9 cellular contexts compared by ENCODE assay signal in the genomic region with DNA sequence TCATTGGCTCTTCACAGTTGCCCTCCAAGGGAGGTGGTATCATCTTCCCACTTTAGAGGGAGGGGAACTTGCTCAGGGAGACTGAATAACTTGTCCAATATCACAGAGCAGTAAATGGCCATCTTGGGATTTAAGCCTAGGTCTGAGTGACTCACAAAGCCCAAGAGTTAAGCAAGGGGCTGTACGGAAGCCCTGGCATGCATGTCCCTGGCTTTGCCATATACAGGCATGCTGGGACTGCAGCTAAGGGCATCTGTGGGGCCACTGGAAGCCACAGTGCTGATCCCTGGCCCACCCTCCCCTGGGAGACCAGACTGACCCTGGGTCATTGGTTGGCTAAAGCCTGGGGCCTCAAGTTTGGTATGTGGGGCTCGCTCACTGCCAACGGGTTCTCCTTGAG. TPM values are rescaled to one million over a fixed set of nuclear protein-coding genes. Genes with fewer than 3 reads are reported as not detected.
DNase-seq lines count a peak whose midpoint lies in the region; ATAC-seq and TF ChIP-seq lines count a peak whose summit lies in the region.
"Had no signal": no experiment of that assay in that cellular context is flagged by ENCODE, and none has a peak within 500 bp of the region (broad histone marks: within the 10 kb centered on the region; RNA-seq: fewer than 3 reads in every experiment).

No MANE protein-coding gene starts in this region.

- H3K9me3 ChIP-seq in gastroesophageal sphincter = no peaks in the 10 kb centered on the region

- DNase-seq in LHCN-M2 (ENCODE audit: low read depth) = peak; percentile 47
- no peak for DNase-seq in activated T-helper 1 cell treated with anti-CD3 and anti-CD28 coated beads, Interleukin-12 subunit alpha, Interleukin-12 subunit beta, Interleukin-2, Interleukin-4 antibody, amounts not matched to agents 30 ng/mL and 10 ng/mL and 1 ng/mL, durations not matched to agents 14 hours and 24 hours and 36 hours (ENCODE audit: low spot score)
- no peak for DNase-seq in stimulated activated naive CD8-positive, alpha-beta T cell treated with anti-CD3 and anti-CD28 coated beads, Interleukin-15, amount 100 ng/mL, for 72 hours
- DNase-seq: NCI-H345 had no signal

- intact Hi-C loops in activated T-helper 1 cell treated with anti-CD3 and anti-CD28 coated beads, Interleukin-12 subunit alpha, Interleukin-12 subunit beta, Interleukin-2, Interleukin-4 antibody, amounts not matched to agents 30 ng/mL and 10 ng/mL and 1 ng/mL, durations not matched to agents 14 hours and 24 hours and 36 hours (cut with micrococcal nuclease) = loop anchor here (5.0 to 10.0 kb wide), 2 partner anchors 58 to 315 kb away; partner anchors contain the start of gene SPOCK2

- H3K4me3 ChIP-seq in gastroesophageal sphincter = peak overlapping the region in 1 of 2 donors; percentile 81

- no peaks in the 10 kb centered on the region for H3K27me3 Mint-ChIP-seq in activated T-helper 1 cell treated with anti-CD3 and anti-CD28 coated beads, Interleukin-12 subunit alpha, Interleukin-12 subunit beta, Interleukin-2, Interleukin-4 antibody, amounts not matched to agents 30 ng/mL and 10 ng/mL and 1 ng/mL, durations not matched to agents 14 hours and 24 hours and 36 hours (ENCODE audit: insufficient read depth)
- H3K27me3 Mint-ChIP-seq in stimulated activated naive CD8-positive, alpha-beta T cell treated with anti-CD3 and anti-CD28 coated beads, Interleukin-15, amount 100 ng/mL, for 72 hours = no peaks in the 10 kb centered on the region

- no peak for TF ChIP-seq CTCF in gastroesophageal sphincter (IDR thresholded peaks at IDR 0.05)

- no peaks in the 10 kb centered on the region for H3K36me3 ChIP-seq in gastroesophageal sphincter

- peak overlapping the region; percentile 90 for H3K27ac Mint-ChIP-seq in activated T-helper 1 cell treated with anti-CD3 and anti-CD28 coated beads, Interleukin-12 subunit alpha, Interleukin-12 subunit beta, Interleukin-2, Interleukin-4 antibody, amounts not matched to agents 30 ng/mL and 10 ng/mL and 1 ng/mL, durations not matched to agents 14 hours and 24 hours and 36 hours
- peak overlapping the region; percentile 63 to 77 for H3K27ac Mint-ChIP-seq in stimulated activated naive CD8-positive, alpha-beta T cell treated with anti-CD3 and anti-CD28 coated beads, Interleukin-15, amount 100 ng/mL, for 72 hours

- H3K4me1 ChIP-seq in gastroesophageal sphincter = peaks cover 6 to 97% (median 65%) of the 10 kb centered on the region in 3 donors

- H3K36me3 Mint-ChIP-seq in activated T-helper 1 cell treated with anti-CD3 and anti-CD28 coated beads, Interleukin-12 subunit alpha, Interleukin-12 subunit beta, Interleukin-2, Interleukin-4 antibody, amounts not matched to agents 30 ng/mL and 10 ng/mL and 1 ng/mL, durations not matched to agents 14 hours and 24 hours and 36 hours (ENCODE audit: low read depth) = peaks cover 34% of the 10 kb centered on the region

- H3K27me3 ChIP-seq in gastroesophageal sphincter = no peaks in the 10 kb centered on the region

- TF ChIP-seq EP300 in gastroesophageal sphincter (IDR thresholded peaks at IDR 0.05) = no peak

- H3K4me1 Mint-ChIP-seq in activated T-helper 1 cell treated with anti-CD3 and anti-CD28 coated beads, Interleukin-12 subunit alpha, Interleukin-12 subunit beta, Interleukin-2, Interleukin-4 antibody, amounts not matched to agents 30 ng/mL and 10 ng/mL and 1 ng/mL, durations not matched to agents 14 hours and 24 hours and 36 hours (ENCODE audit: low read depth) = peaks cover 83% of the 10 kb centered on the region
- peaks cover 86% of the 10 kb centered on the region for H3K4me1 Mint-ChIP-seq in stimulated activated naive CD8-positive, alpha-beta T cell treated with anti-CD3 and anti-CD28 coated beads, Interleukin-15, amount 100 ng/mL, for 72 hours

- H3K27ac ChIP-seq in gastroesophageal sphincter = peak overlapping the region in 3 of 4 donors; percentile 90 to 95 (median 94)

- no CpG with 5 or more reads among the region's 3 CpGs for WGBS in gastroesophageal sphincter (ENCODE audit: low coverage in 1 of 2), 2 donors

- H3K4me3 Mint-ChIP-seq in activated T-helper 1 cell treated with anti-CD3 and anti-CD28 coated beads, Interleukin-12 subunit alpha, Interleukin-12 subunit beta, Interleukin-2, Interleukin-4 antibody, amounts not matched to agents 30 ng/mL and 10 ng/mL and 1 ng/mL, durations not matched to agents 14 hours and 24 hours and 36 hours = peak overlapping the region; percentile 84
- H3K4me3 Mint-ChIP-seq in stimulated activated naive CD8-positive, alpha-beta T cell treated with anti-CD3 and anti-CD28 coated beads, Interleukin-15, amount 100 ng/mL, for 72 hours = peak overlapping the region; percentile 80 to 83

- no peak for TF ChIP-seq POLR2A in gastroesophageal sphincter (IDR thresholded peaks at IDR 0.05)

- no peaks in the 10 kb centered on the region for H3K9me3 Mint-ChIP-seq in activated T-helper 1 cell treated with anti-CD3 and anti-CD28 coated beads, Interleukin-12 subunit alpha, Interleukin-12 subunit beta, Interleukin-2, Interleukin-4 antibody, amounts not matched to agents 30 ng/mL and 10 ng/mL and 1 ng/mL, durations not matched to agents 14 hours and 24 hours and 36 hours
- no peaks in the 10 kb centered on the region for H3K9me3 Mint-ChIP-seq in stimulated activated naive CD8-positive, alpha-beta T cell treated with anti-CD3 and anti-CD28 coated beads, Interleukin-15, amount 100 ng/mL, for 72 hours

- no peak for ATAC-seq in gastroesophageal sphincter
- ATAC-seq in stimulated activated naive CD8-positive, alpha-beta T cell treated with anti-CD3 and anti-CD28 coated beads, Interleukin-15, amount 100 ng/mL, for 72 hours = no peak
- no peak for ATAC-seq in GM21447 (IDR thresholded peaks at IDR 0.05; ENCODE audit: unreplicated experiment)
- ATAC-seq in GM18858 (IDR thresholded peaks at IDR 0.05; ENCODE audit: unreplicated experiment) = no peak
- no peak for ATAC-seq in GM18517 (IDR thresholded peaks at IDR 0.05; ENCODE audit: unreplicated experiment)
- no peak for ATAC-seq in GM21526 (IDR thresholded peaks at IDR 0.05; ENCODE audit: low FRiP score, unreplicated experiment)

RNA-seq across cellular contexts. Expression of gene VSIR, which starts 3.1 kb away (rescaled TPM):
- 3.5 and 18.6 TPM in 2 replicates for total RNA-seq in LHCN-M2 (2014; rRNA removed)
- 36.4 TPM for polyA plus RNA-seq in LHCN-M2 (2012)
- total RNA-seq in activated T-helper 1 cell treated with anti-CD3 and anti-CD28 coated beads, Interleukin-12 subunit alpha, Interleukin-12 subunit beta, Interleukin-2, Interleukin-4 antibody, amounts not matched to agents 30 ng/mL and 10 ng/mL and 1 ng/mL, durations not matched to agents 14 hours and 24 hours and 36 hours = 114 and 115 TPM in 2 replicates
- total RNA-seq in gastroesophageal sphincter = 10 to 100 TPM; 34.7 to 83.6 (median 61.6) TPM

RNA-seq across cellular contexts. Expression of gene C10orf105, which starts 50.7 kb away (rescaled TPM):
- total RNA-seq in LHCN-M2 (2014; rRNA removed) (not detected in 2 replicates), gastroesophageal sphincter (under 1 TPM in 1 of 4 donors, not detected in 3; 0.13 TPM)
- polyA plus RNA-seq in LHCN-M2 (2012) = not detected
- total RNA-seq in activated T-helper 1 cell treated with anti-CD3 and anti-CD28 coated beads, Interleukin-12 subunit alpha, Interleukin-12 subunit beta, Interleukin-2, Interleukin-4 antibody, amounts not matched to agents 30 ng/mL and 10 ng/mL and 1 ng/mL, durations not matched to agents 14 hours and 24 hours and 36 hours = 0.18 and 0.32 TPM in 2 replicates
